Comparison of ENCODE assay signal across 1 cellular context in genomic region chr1:168218647-168219046, GRCh38.
TF ChIP-seq lines count a peak whose summit lies in the region.

No MANE protein-coding gene starts in this region.

TF ChIP-seq in WTC11, 78 proteins besides CTCF, POLR2A, EP300 and RAD21 (continued from another document):
- no peak for TF ChIP-seq PRDM15 (CRISPR knock-in tag; IDR thresholded peaks at IDR 0.05)
- no peak for TF ChIP-seq SMAD3 (CRISPR knock-in tag; IDR thresholded peaks at IDR 0.05; ENCODE audit: borderline replicate concordance)
- no peak for TF ChIP-seq ZNF281 (CRISPR knock-in tag; IDR thresholded peaks at IDR 0.05)
- TF ChIP-seq ZNF512 (CRISPR knock-in tag; IDR thresholded peaks at IDR 0.05; ENCODE audit: borderline replicate concordance): no peak
- TF ChIP-seq, protein P1, sequence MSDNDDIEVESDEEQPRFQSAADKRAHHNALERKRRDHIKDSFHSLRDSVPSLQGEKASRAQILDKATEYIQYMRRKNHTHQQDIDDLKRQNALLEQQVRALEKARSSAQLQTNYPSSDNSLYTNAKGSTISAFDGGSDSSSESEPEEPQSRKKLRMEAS (CRISPR knock-in tag; IDR thresholded peaks at IDR 0.05): no peak
- no peak for TF ChIP-seq SOX15 (CRISPR knock-in tag; IDR thresholded peaks at IDR 0.05)
- TF ChIP-seq NR3C1 (CRISPR knock-in tag; conservative IDR thresholded peaks at IDR 0.05; ENCODE audit: low read depth): no peak
- TF ChIP-seq GRHL2 (CRISPR knock-in tag; IDR thresholded peaks at IDR 0.05; ENCODE audit: insufficient replicate concordance, severe bottlenecking): no peak
- no peak for TF ChIP-seq GABPB1 (CRISPR knock-in tag; IDR thresholded peaks at IDR 0.05)
